Comparison of ENCODE assay signal across 10 cellular contexts in the genomic region with DNA sequence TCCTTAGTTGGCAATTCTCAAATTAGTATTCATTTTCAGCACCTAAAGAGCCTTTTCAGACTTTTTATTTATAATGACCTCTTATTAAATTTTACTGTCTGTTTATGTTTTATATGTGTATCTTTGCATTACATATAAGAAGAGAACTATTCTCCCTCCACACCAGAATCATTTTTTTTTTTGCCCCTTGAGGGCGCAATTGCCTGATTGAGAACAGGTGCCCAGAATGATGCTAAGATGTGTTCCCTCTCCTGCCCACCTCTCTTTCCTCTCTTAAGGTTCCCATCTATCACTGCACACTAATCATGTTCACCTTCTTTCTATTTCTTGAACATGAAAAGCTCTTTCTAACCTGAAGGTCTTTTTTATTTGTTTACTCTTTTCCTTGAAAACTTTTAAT. TPM values are rescaled to one million over a fixed set of nuclear protein-coding genes. Genes with fewer than 3 reads are reported as not detected.
DNase-seq lines count a peak whose midpoint lies in the region; ATAC-seq, FAIRE-seq and TF ChIP-seq lines count a peak whose summit lies in the region.
"Had no signal": no experiment of that assay in that cellular context is flagged by ENCODE, and none has a peak within 500 bp of the region (broad histone marks: within the 10 kb centered on the region; RNA-seq: fewer than 3 reads in every experiment).

No MANE protein-coding gene starts in this region.

- H3K9me3 ChIP-seq in CD8-positive, alpha-beta T cell (ENCODE audit: low read length) = no peaks in the 10 kb centered on the region
- H3K9me3 ChIP-seq: SJCRH30 had no signal

- TF ChIP-seq CTCF in NB4 (IDR thresholded peaks at IDR 0.05; ENCODE audit: low read depth, low read length) (peak; percentile 25), chondrocyte (IDR thresholded peaks at IDR 0.05) (peak; percentile 72)
- TF ChIP-seq CTCF in CD8-positive, alpha-beta T cell (IDR thresholded peaks at IDR 0.05) = no peak

- intact Hi-C loops in CD8-positive, alpha-beta T cell (cut with DNase I, micrococcal nuclease) = no loop called here

- DNase-seq in Caki2 (ENCODE audit: low read depth) (peak; percentile 2), GM19239 (ENCODE audit: insufficient read length, low spot score) (no peak), NB4 (ENCODE audit: low read depth) (peak; percentile 13), chondrocyte (ENCODE audit: low spot score) (no peak), Ammon's horn (ENCODE audit: low spot score) (no peak), NCI-H1105 (lab: John Stamatoyannopoulos, UW) (no peak)
- DNase-seq in stimulated activated CD4-positive, alpha-beta T cell treated with anti-CD3 and anti-CD28 coated beads, Interleukin-2, amount 100 ng/mL, for 48 hours = no peak
- no peak for DNase-seq in CD8-positive, alpha-beta T cell

- in situ Hi-C loops in Caki2 (cut with HindIII; ENCODE audit: low pct_unique_long_range_greater_than_20kb, low sequenced_read_pairs) = no loop called here

- no peak for TF ChIP-seq POLR2A in NB4 (IDR thresholded peaks at IDR 0.05; ENCODE audit: extremely low read depth, insufficient read length)

- no peak overlapping the region for H3K4me3 Mint-ChIP-seq in chondrocyte (ENCODE audit: unreplicated experiment)
- no peak overlapping the region for H3K4me3 Mint-ChIP-seq in CD8-positive, alpha-beta T cell

- CTCF ChIA-PET in CD8-positive, alpha-beta T cell (lab: Charles Lee) = no interaction called here

- H3K36me3 ChIP-seq in CD8-positive, alpha-beta T cell (ENCODE audit: insufficient read depth, low read length) = no peaks in the 10 kb centered on the region
- H3K36me3 ChIP-seq: SJCRH30 had no signal

- H3K4me1 Mint-ChIP-seq in chondrocyte (ENCODE audit: low read depth) = peaks cover 3% of the 10 kb centered on the region
- no peaks in the 10 kb centered on the region for H3K4me1 Mint-ChIP-seq in CD8-positive, alpha-beta T cell (ENCODE audit: low read depth)

- no peak overlapping the region for H3K27ac ChIP-seq in CD8-positive, alpha-beta T cell (ENCODE audit: low read depth, low read length)
- H3K27ac ChIP-seq: SJCRH30 had no signal

- no peak overlapping the region for H3K27ac Mint-ChIP-seq in chondrocyte (ENCODE audit: unreplicated experiment)
- no peak overlapping the region for H3K27ac Mint-ChIP-seq in CD8-positive, alpha-beta T cell

- no peak for ATAC-seq in CD8-positive, alpha-beta T cell

- POLR2A ChIA-PET in CD8-positive, alpha-beta T cell (lab: Charles Lee) = no interaction called here

- peaks cover 3% of the 10 kb centered on the region for H3K9me3 Mint-ChIP-seq in chondrocyte (ENCODE audit: low read depth)
- H3K9me3 Mint-ChIP-seq in CD8-positive, alpha-beta T cell = no peaks in the 10 kb centered on the region

- no peak overlapping the region for H3K4me3 ChIP-seq in NB4 (ENCODE audit: low read depth, low read length)
- no peak overlapping the region for H3K4me3 ChIP-seq in CD8-positive, alpha-beta T cell (ENCODE audit: low read depth, low read length)
- H3K4me3 ChIP-seq: SJCRH30 had no signal

- H3K27me3 ChIP-seq in CD8-positive, alpha-beta T cell (ENCODE audit: insufficient read depth, low read length) = no peaks in the 10 kb centered on the region
- H3K27me3 ChIP-seq: SJCRH30 had no signal

- FAIRE-seq in GM19239 (lab: Jason Lieb, UNC) = peak; percentile 48

- H3K36me3 Mint-ChIP-seq in chondrocyte (ENCODE audit: low read depth) = no peaks in the 10 kb centered on the region
- H3K36me3 Mint-ChIP-seq in CD8-positive, alpha-beta T cell = no peaks in the 10 kb centered on the region

- no peaks in the 10 kb centered on the region for H3K27me3 Mint-ChIP-seq in chondrocyte (ENCODE audit: low read depth)
- H3K27me3 Mint-ChIP-seq in CD8-positive, alpha-beta T cell (ENCODE audit: low read depth) = no peaks in the 10 kb centered on the region

- no peaks in the 10 kb centered on the region for H3K4me1 ChIP-seq in CD8-positive, alpha-beta T cell (ENCODE audit: insufficient read depth, low read length)
- H3K4me1 ChIP-seq: SJCRH30 had no signal

RNA-seq across cellular contexts. Expression of a gene that starts 44.2 kb away (rescaled TPM):
- not detected in 2 replicates for total RNA-seq in Caki2 (2014; rRNA removed; shearing (Covaris generic); ENCODE audit: low replicate concordance)
- not detected in 3 replicates for total RNA-seq in chondrocyte
- not detected for total RNA-seq in CD8-positive, alpha-beta T cell
- total RNA-seq: renal cortical epithelial cell, SJCRH30 had no signal

RNA-seq across cellular contexts. Expression of a gene that starts 44.9 kb away (rescaled TPM):
- total RNA-seq in Caki2 (2014; rRNA removed; shearing (Covaris generic); ENCODE audit: low replicate concordance) = not detected in 2 replicates
- total RNA-seq in chondrocyte = not detected in 3 replicates
- not detected for total RNA-seq in CD8-positive, alpha-beta T cell
- total RNA-seq: renal cortical epithelial cell, SJCRH30 had no signal

Comparison
In these comparisons a context has a peak if more than half of its experiments do, and no peak if none do; other contexts are left out.
1. DNase-seq: peak in Caki2 (single experiment) and NB4 (single experiment); none in GM19239 (single experiment), chondrocyte (single experiment), stimulated activated CD4-positive, alpha-beta T cell treated with anti-CD3 and anti-CD28 coated beads, Interleukin-2, amount 100 ng/mL, for 48 hours (0 of 2), CD8-positive, alpha-beta T cell (0 of 7), Ammon's horn (single experiment) and NCI-H1105 (single experiment).